ENCODE assay signal across 7 cellular contexts in the genomic region with DNA sequence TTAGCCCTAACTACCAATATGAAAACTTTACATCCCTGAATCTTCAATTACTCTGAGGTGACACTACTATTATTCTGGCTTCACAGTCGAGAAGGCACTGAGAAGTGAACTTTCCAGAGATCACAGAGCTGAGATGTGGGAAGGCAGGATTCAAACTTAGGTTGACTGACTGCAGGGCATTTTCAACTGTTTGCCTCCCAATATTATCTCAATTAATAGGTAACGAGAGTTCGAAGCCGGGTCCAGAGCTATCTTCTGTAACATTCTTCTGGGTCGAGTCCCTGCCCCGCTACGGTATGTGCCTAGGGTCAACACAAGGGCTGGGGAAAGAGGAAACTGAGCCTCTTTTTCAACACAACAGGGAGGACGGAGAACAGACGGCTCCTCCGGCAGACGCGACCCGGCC. TPM values are rescaled to one million over a fixed set of nuclear protein-coding genes. Genes with fewer than 3 reads are reported as not detected.
DNase-seq lines count a peak whose midpoint lies in the region; ATAC-seq and TF ChIP-seq lines count a peak whose summit lies in the region.

No MANE protein-coding gene starts in this region.

- TF ChIP-seq CTCF in RWPE2 (IDR thresholded peaks at IDR 0.05; ENCODE audit: poor library complexity, severe bottlenecking), result no peak
- no peak for TF ChIP-seq CTCF in fibroblast of the aortic adventitia (IDR thresholded peaks at IDR 0.05; ENCODE audit: insufficient read depth, low read length)

- H3K27me3 ChIP-seq in RWPE2 (ENCODE audit: insufficient read depth, poor library complexity, severe bottlenecking) (no peaks in the 10 kb centered on the region), skeletal muscle satellite cell (ENCODE audit: control insufficient read depth, insufficient read depth, low read length) (no peaks in the 10 kb centered on the region)

- H3K9me3 ChIP-seq in RWPE2 (ENCODE audit: severe bottlenecking) (no peaks in the 10 kb centered on the region), skeletal muscle satellite cell (replicated peaks; ENCODE audit: low read length) (no peaks in the 10 kb centered on the region)

- H3K36me3 ChIP-seq in RWPE2 (ENCODE audit: low read depth), result peaks cover 5% of the 10 kb centered on the region
- no peaks in the 10 kb centered on the region for H3K36me3 ChIP-seq in skeletal muscle satellite cell (ENCODE audit: insufficient read depth, low read length)

- H3K27ac ChIP-seq in RWPE2 (ENCODE audit: poor library complexity, severe bottlenecking), result peak overlapping the region; percentile 81

- peak overlapping the region; percentile 98 for H3K9ac ChIP-seq in skeletal muscle satellite cell (ENCODE audit: low read depth, low read length)

- ATAC-seq in GM21447 (IDR thresholded peaks at IDR 0.05; ENCODE audit: unreplicated experiment) (peak; percentile 16), RWPE2 (ENCODE audit: low read depth) (no peak; the same call in 2 of the 3 replicates), GM21423 (IDR thresholded peaks at IDR 0.05; ENCODE audit: unreplicated experiment) (no peak)

- no peak for DNase-seq in RWPE2 (ENCODE audit: low spot score)
- no peak for DNase-seq in fibroblast of the aortic adventitia (ENCODE audit: low read depth)
- DNase-seq in DMS114 treated with DMSO at 0.1 percent for 48 hours (lab: John Stamatoyannopoulos, UW; ENCODE audit: unreplicated experiment), result no peak
- DNase-seq in central memory CD4-positive, alpha-beta T cell, result no peak

- H3K4me1 ChIP-seq in RWPE2 (ENCODE audit: insufficient read depth, poor library complexity, severe bottlenecking), result peaks cover 14% of the 10 kb centered on the region
- H3K4me1 ChIP-seq in skeletal muscle satellite cell (ENCODE audit: control insufficient read depth, insufficient read depth, low read length), result peaks cover 16% of the 10 kb centered on the region

- peak overlapping the region; percentile 72 for H3K4me3 ChIP-seq in RWPE2 (ENCODE audit: severe bottlenecking)
- peak overlapping the region; percentile 95 for H3K4me3 ChIP-seq in fibroblast of the aortic adventitia (ENCODE audit: low read depth, low read length)
- peak overlapping the region; percentile 96 for H3K4me3 ChIP-seq in skeletal muscle satellite cell (ENCODE audit: low read length)

- H3K4me2 ChIP-seq in skeletal muscle satellite cell (ENCODE audit: low read length), result peak overlapping the region; percentile 85

RNA-seq across cellular contexts. Expression of gene CHMP3, which starts 0.8 kb away (rescaled TPM):
- total RNA-seq in fibroblast of the aortic adventitia (ENCODE audit: low replicate concordance), result 87.5 and 202 TPM in 2 replicates
- total RNA-seq in skeletal muscle satellite cell (2012; rRNA removed), result 43.7 and 45.6 TPM in 2 replicates
